Comparison of ENCODE assay signal across 10 cellular contexts in the genomic region with DNA sequence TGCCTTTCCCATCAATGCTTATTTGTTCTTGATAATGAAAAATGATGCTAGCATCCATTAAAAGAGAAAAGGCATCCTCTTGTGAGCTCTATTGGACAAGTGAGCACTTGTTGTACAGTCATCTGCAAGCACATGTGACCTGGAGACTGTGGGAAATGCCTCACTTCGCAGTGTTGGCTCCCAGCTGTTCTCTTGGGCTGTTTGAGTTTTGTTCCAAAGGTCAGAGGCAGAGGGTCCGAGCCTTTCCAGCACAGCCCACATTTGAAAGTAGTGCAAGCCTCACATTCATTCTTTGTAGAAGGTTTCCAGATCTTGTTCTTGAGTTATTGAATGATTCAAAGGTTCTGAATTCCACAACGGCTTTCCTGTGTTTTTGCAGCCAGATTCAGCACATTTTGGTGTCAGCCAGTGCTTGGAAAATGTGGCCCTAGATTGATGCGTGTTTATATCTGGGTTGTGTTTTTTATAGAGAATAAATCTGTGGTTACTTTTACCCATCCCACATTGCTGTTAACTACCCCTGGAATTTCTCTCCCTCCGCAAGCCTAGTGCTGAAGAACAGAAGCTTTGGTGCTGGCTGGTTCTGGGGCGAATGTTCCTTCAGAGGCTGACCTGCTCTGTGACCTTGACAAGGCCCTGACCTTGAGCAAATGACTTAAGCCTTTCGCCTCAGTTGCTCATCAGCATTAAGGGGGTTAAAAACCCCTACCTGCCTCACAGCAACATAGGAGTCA. TPM values are rescaled to one million over a fixed set of nuclear protein-coding genes. Genes with fewer than 3 reads are reported as not detected.
DNase-seq lines count a peak whose midpoint lies in the region; ATAC-seq and TF ChIP-seq lines count a peak whose summit lies in the region.
"Had no signal": no experiment of that assay in that cellular context is flagged by ENCODE, and none has a peak within 500 bp of the region (broad histone marks: within the 10 kb centered on the region; RNA-seq: fewer than 3 reads in every experiment).

No MANE protein-coding gene starts in this region.

- DNase-seq in DMS 273 (lab: John Stamatoyannopoulos, UW; ENCODE audit: unreplicated experiment), result peak; percentile 56
- DNase-seq in DMS 273 treated with DMSO at 0.1 percent for 48 hours (lab: John Stamatoyannopoulos, UW), result no peak
- peak; percentile 63 for DNase-seq in left kidney (ENCODE audit: low read depth, low spot score)
- peak; percentile 19 for DNase-seq in transverse colon
- DNase-seq: upper lobe of right lung had no signal

- 41% methylated on average over 7 of the region's 7 CpGs; no CpG with 5 or more reads in 1 of the 2 donors for WGBS in transverse colon (ENCODE audit: low coverage in 1 of 2), 2 donors

- no peak for TF ChIP-seq CTCF in transverse colon (IDR thresholded peaks at IDR 0.05)

- no peaks in the 10 kb centered on the region for H3K27me3 ChIP-seq in transverse colon
- H3K27me3 ChIP-seq: upper lobe of right lung had no signal

- H3K27ac ChIP-seq in angular gyrus (ENCODE audit: low read depth, low read length) (peak overlapping the region; percentile 99), transverse colon (peak overlapping the region in 3 of 4 donors; percentile 11 to 35 (median 21))
- H3K27ac ChIP-seq: 22Rv1, upper lobe of right lung had no signal

- H3K36me3 ChIP-seq in transverse colon, result no peaks in the 10 kb centered on the region
- H3K36me3 ChIP-seq: upper lobe of right lung had no signal

- in situ Hi-C loops in transverse colon (cut with MboI; ENCODE audit: low pct_ligation_motif_present in 1 of 4, low pct_unique_long_range_greater_than_20kb in 1 of 4, low sequenced_read_pairs in 3 of 4), result no loop called here

- no peak for ATAC-seq in GM21576 (IDR thresholded peaks at IDR 0.05; ENCODE audit: unreplicated experiment)
- no peak for ATAC-seq in HG03135 (IDR thresholded peaks at IDR 0.05; ENCODE audit: unreplicated experiment)
- ATAC-seq in HG02870 (IDR thresholded peaks at IDR 0.05; ENCODE audit: unreplicated experiment), result no peak
- ATAC-seq: upper lobe of right lung had no signal

- intact Hi-C loops in transverse colon (cut with DNase I; ENCODE audit: low total_unique reads), result no loop called here

- TF ChIP-seq POLR2A in transverse colon (IDR thresholded peaks at IDR 0.05), result no peak

- H3K4me1 ChIP-seq in transverse colon, result peaks cover 5 to 30% (median 8%) of the 10 kb centered on the region in 4 donors

- no peak for TF ChIP-seq EP300 in transverse colon (IDR thresholded peaks at IDR 0.05; ENCODE audit: low read depth)

- H3K4me3 ChIP-seq in transverse colon, result no peak overlapping the region
- H3K4me3 ChIP-seq: upper lobe of right lung had no signal

- H3K9me3 ChIP-seq in transverse colon, result no peaks in the 10 kb centered on the region
- H3K9me3 ChIP-seq: upper lobe of right lung had no signal

RNA-seq across cellular contexts. Expression of gene CDH1, which starts 49.8 kb away (rescaled TPM):
- 100 to 1,000 TPM; 190 to 551 (median 434) TPM for total RNA-seq in transverse colon

RNA-seq across cellular contexts. Expression of gene TANGO6, which starts 56.5 kb away (rescaled TPM):
- 10 to 100 TPM; 10.6 to 55.4 (median 22.8) TPM for total RNA-seq in transverse colon
